8 cellular contexts compared by ENCODE assay signal in the genomic region with DNA sequence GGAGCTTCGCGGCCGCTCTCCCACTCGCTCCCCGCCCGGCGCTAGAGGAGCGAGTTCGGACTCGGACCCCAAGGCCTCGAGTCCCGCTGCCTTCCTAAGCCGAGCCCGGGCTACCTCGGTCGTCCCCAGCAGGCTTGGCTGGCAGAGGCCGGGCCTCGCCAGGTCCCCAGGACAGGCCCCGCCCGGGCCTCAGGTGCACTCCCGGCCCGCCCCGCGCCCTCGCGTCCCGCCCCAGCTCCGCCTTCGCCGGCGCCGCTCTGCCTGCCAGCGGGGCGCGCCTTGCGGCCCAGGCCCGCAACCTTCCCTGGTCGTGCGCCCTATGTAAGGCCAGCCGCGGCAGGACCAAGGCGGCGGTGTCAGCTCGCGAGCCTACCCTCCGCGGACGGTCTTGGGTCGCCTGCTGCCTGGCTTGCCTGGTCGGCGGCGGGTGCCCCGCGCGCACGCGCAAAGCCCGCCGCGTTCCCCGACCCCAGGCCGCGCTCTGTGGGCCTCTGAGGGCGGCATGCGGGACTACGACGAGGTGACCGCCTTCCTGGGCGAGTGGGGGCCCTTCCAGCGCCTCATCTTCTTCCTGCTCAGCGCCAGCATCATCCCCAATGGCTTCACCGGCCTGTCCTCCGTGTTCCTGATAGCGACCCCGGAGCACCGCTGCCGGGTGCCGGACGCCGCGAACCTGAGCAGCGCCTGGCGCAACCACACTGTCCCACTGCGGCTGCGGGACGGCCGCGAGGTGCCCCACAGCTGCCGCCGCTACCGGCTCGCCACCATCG. TPM values are rescaled to one million over a fixed set of nuclear protein-coding genes. Genes with fewer than 3 reads are reported as not detected.
DNase-seq lines count a peak whose midpoint lies in the region; ATAC-seq and TF ChIP-seq lines count a peak whose summit lies in the region.

A gene (plus strand): TSS at position 240 of the 770 bp plus-strand sequence. CDS start 263 bp downstream, at position 503.

- H3K36me3 ChIP-seq in Panc1 (ENCODE audit: control insufficient read depth, insufficient read depth, low read length) (no peaks in the 10 kb centered on the region), neural progenitor cell (no peaks in the 10 kb centered on the region)

- peak within 1 kb of the TSS; percentile 82 for H3K27ac ChIP-seq in Panc1 (ENCODE audit: low read length)
- H3K27ac ChIP-seq in neural progenitor cell: no peak within 1 kb of the TSS
- peak within 1 kb of the TSS; percentile 64 for H3K27ac ChIP-seq in substantia nigra (ENCODE audit: low read depth, low read length, poor library complexity, severe bottlenecking)

- H3F3A ChIP-seq in neural progenitor cell (ENCODE audit: low read depth): peaks cover 9% of the 10 kb centered on the region

- no peak for TF ChIP-seq CTCF in Panc1 (IDR thresholded peaks at IDR 0.05)
- TF ChIP-seq CTCF in fibroblast of villous mesenchyme (IDR thresholded peaks at IDR 0.05; ENCODE audit: insufficient read depth, low read depth, low read length): no peak
- no peak for TF ChIP-seq CTCF in neural progenitor cell (IDR thresholded peaks at IDR 0.05)

- H3K4me2 ChIP-seq in neural progenitor cell: peak within 1 kb of the TSS; percentile 92

- ATAC-seq in GM19397 (IDR thresholded peaks at IDR 0.05; ENCODE audit: unreplicated experiment) (peak; percentile 92), HG03520 (IDR thresholded peaks at IDR 0.05; ENCODE audit: unreplicated experiment) (peak; percentile 85), Panc1 (peak; percentile 96)

- peak; percentile 76 for DNase-seq in COLO668 (lab: John Stamatoyannopoulos, UW; ENCODE audit: unreplicated experiment)
- DNase-seq in Panc1 (ENCODE audit: low read depth, low spot score): no peak
- peak; percentile 61 for DNase-seq in activated T-helper 9 cell treated with anti-CD3 and anti-CD28 coated beads, Interleukin-2, amount 50 U/mL, for 16 hours (ENCODE audit: low read depth)
- peak; percentile 54 for DNase-seq in fibroblast of villous mesenchyme (ENCODE audit: low read depth)
- peak; percentile 84 for DNase-seq in neural progenitor cell (ENCODE audit: low spot score)
- DNase-seq in substantia nigra (lab: John Stamatoyannopoulos, UW): peak in 34 of 49 donors; percentile 19 to 91 (median 55)

- peaks cover 8% of the 10 kb centered on the region for H3K4me1 Mint-ChIP-seq in neural progenitor cell

- CTCF ChIA-PET in Panc1 (lab: Charles Lee): interaction anchor here (0.7 kb wide), 1 partner anchor 132 kb away, joined by 7 read pairs; no protein-coding TSS in a partner anchor

- POLR2A ChIA-PET in Panc1 (lab: Charles Lee): no interaction called here

- peak within 1 kb of the TSS; percentile 100 for H2AFZ ChIP-seq in neural progenitor cell (replicated peaks)

- H3K9ac ChIP-seq in neural progenitor cell: no peak within 1 kb of the TSS

- peak within 1 kb of the TSS; percentile 66 to 79 for H3K4me3 ChIP-seq in Panc1 (ENCODE audit: low read depth in 2 of 2, low read length in 2 of 2)
- H3K4me3 ChIP-seq in fibroblast of villous mesenchyme (ENCODE audit: low read depth, low read length): peak within 1 kb of the TSS; percentile 65
- H3K4me3 ChIP-seq in neural progenitor cell: peak within 1 kb of the TSS; percentile 64

- no peaks in the 10 kb centered on the region for H3K9me3 Mint-ChIP-seq in neural progenitor cell

- H3K27me3 ChIP-seq in Panc1 (ENCODE audit: control insufficient read depth, insufficient read depth, low read length) (no peaks in the 10 kb centered on the region), neural progenitor cell (peaks cover 37% of the 10 kb centered on the region)

- no peaks in the 10 kb centered on the region for H3K79me2 ChIP-seq in neural progenitor cell (ENCODE audit: low read depth)

- no peaks in the 10 kb centered on the region for H3K36me3 Mint-ChIP-seq in neural progenitor cell

- no peaks in the 10 kb centered on the region for H4K20me1 ChIP-seq in neural progenitor cell (ENCODE audit: low read depth)

- H3K4me1 ChIP-seq in Panc1 (ENCODE audit: control insufficient read depth, insufficient read depth, low read length) (peaks cover 24% of the 10 kb centered on the region), neural progenitor cell (peaks cover 11% of the 10 kb centered on the region)

- peaks cover 4% of the 10 kb centered on the region for H3K27me3 Mint-ChIP-seq in neural progenitor cell (ENCODE audit: insufficient read depth, low read depth)

- no TSS peak for BruUV-seq in Panc1 (replicated peaks; lab: Mats Ljungman, UMichigan)

- H3K27ac Mint-ChIP-seq in neural progenitor cell: no peak within 1 kb of the TSS

- H3K9me3 ChIP-seq in Panc1 (ENCODE audit: control insufficient read depth, insufficient read depth, low read depth, low read length): no peaks in the 10 kb centered on the region
- H3K9me3 ChIP-seq in neural progenitor cell (ENCODE audit: low read depth): no peaks in the 10 kb centered on the region

- in situ Hi-C loops in Panc1 (cut with HindIII; ENCODE audit: low pct_unique_long_range_greater_than_20kb, low sequenced_read_pairs): no loop called here

- intact Hi-C loops in Panc1 (cut with micrococcal nuclease; ENCODE audit: unreplicated experiment): loop anchor here (10.0 kb wide), 1 partner anchor 305 kb away; a partner anchor contains a TSS

- peak within 1 kb of the TSS; percentile 80 for H3K4me3 Mint-ChIP-seq in neural progenitor cell

RNA-seq across cellular contexts. Expression of the gene that starts here (rescaled TPM):
- total RNA-seq in Panc1 (2021; ENCODE audit: unreplicated experiment): 9.5 TPM
- 7.2 TPM for polyA plus RNA-seq in Panc1 (2012; ENCODE audit: insufficient read length)
- 5.8 and 7.3 TPM in 2 replicates for total RNA-seq in fibroblast of villous mesenchyme
- 3.1 and 4.3 TPM in 2 replicates for total RNA-seq in neural progenitor cell (ENCODE audit: low replicate concordance)
